Comparison of ENCODE assay signal across 22 cellular contexts in genomic region chr1:74245168-74245753, GRCh38. TPM values are rescaled to one million over a fixed set of nuclear protein-coding genes. Genes with fewer than 3 reads are reported as not detected.
DNase-seq lines count a peak whose midpoint lies in the region; ATAC-seq and TF ChIP-seq lines count a peak whose summit lies in the region.
"Had no signal": no experiment of that assay in that cellular context is flagged by ENCODE, and none has a peak within 500 bp of the region (broad histone marks: within the 10 kb centered on the region; RNA-seq: fewer than 3 reads in every experiment).

No MANE protein-coding gene starts in this region.

- peak; percentile 84 for ATAC-seq in left ventricle myocardium superior
- no peak for ATAC-seq in GM18907 (IDR thresholded peaks at IDR 0.05; ENCODE audit: unreplicated experiment)
- ATAC-seq: lower lobe of right lung; stimulated activated naive B cell treated with anti-CD40 and anti-IgM and Interleukin-4, amounts not matched to agents 10 μg/mL and 1 μg/mL and 100 μg/mL, for 72 hours had no signal

- H3K9me3 ChIP-seq in HUES48 (ENCODE audit: control insufficient read depth, insufficient read depth, low read length): peaks cover 8% of the 10 kb centered on the region
- no peaks in the 10 kb centered on the region for H3K9me3 ChIP-seq in neural progenitor cell (ENCODE audit: low read depth)
- no peaks in the 10 kb centered on the region for H3K9me3 ChIP-seq in SJCRH30 (replicated peaks)
- H3K9me3 ChIP-seq: breast epithelium, lower lobe of right lung, testis had no signal

- H3K4me1 Mint-ChIP-seq in neural progenitor cell: peaks cover 43% of the 10 kb centered on the region
- H3K4me1 Mint-ChIP-seq: activated CD4-positive, alpha-beta memory T cell treated with anti-CD3 and anti-CD28 coated beads, Interleukin-2, amount 10 ng/mL, durations not matched to agents 7 days and 5 days; CD4-positive, CD25-positive, alpha-beta regulatory T cell; stimulated activated naive B cell treated with anti-CD40 and anti-IgM and Interleukin-4, amounts not matched to agents 10 μg/mL and 1 μg/mL and 100 μg/mL, for 72 hours had no signal

- no peaks in the 10 kb centered on the region for H3K79me2 ChIP-seq in neural progenitor cell (ENCODE audit: low read depth)

- no peaks in the 10 kb centered on the region for H3K27me3 Mint-ChIP-seq in neural progenitor cell (ENCODE audit: insufficient read depth, low read depth)
- H3K27me3 Mint-ChIP-seq: activated CD4-positive, alpha-beta memory T cell treated with anti-CD3 and anti-CD28 coated beads, Interleukin-2, amount 10 ng/mL, durations not matched to agents 7 days and 5 days; CD4-positive, CD25-positive, alpha-beta regulatory T cell; stimulated activated naive B cell treated with anti-CD40 and anti-IgM and Interleukin-4, amounts not matched to agents 10 μg/mL and 1 μg/mL and 100 μg/mL, for 72 hours had no signal

- no peak overlapping the region for H2AFZ ChIP-seq in neural progenitor cell (replicated peaks)

- peak overlapping the region; percentile 2 for H3K4me3 Mint-ChIP-seq in neural progenitor cell
- H3K4me3 Mint-ChIP-seq: activated CD4-positive, alpha-beta memory T cell treated with anti-CD3 and anti-CD28 coated beads, Interleukin-2, amount 10 ng/mL, durations not matched to agents 7 days and 5 days; CD4-positive, CD25-positive, alpha-beta regulatory T cell; stimulated activated naive B cell treated with anti-CD40 and anti-IgM and Interleukin-4, amounts not matched to agents 10 μg/mL and 1 μg/mL and 100 μg/mL, for 72 hours had no signal

- peak overlapping the region; percentile 70 for H3K4me2 ChIP-seq in neural progenitor cell
- H3K4me2 ChIP-seq: smooth muscle cell had no signal

- no peak for TF ChIP-seq CTCF in neural progenitor cell (IDR thresholded peaks at IDR 0.05)

- H3K36me3 ChIP-seq in HUES48 (ENCODE audit: control insufficient read depth, insufficient read depth, low read length) (no peaks in the 10 kb centered on the region), neural progenitor cell (no peaks in the 10 kb centered on the region), SJCRH30 (no peaks in the 10 kb centered on the region)
- H3K36me3 ChIP-seq: breast epithelium, lower lobe of right lung had no signal

- H3K27ac Mint-ChIP-seq in neural progenitor cell: peak overlapping the region; percentile 92
- H3K27ac Mint-ChIP-seq: activated CD4-positive, alpha-beta memory T cell treated with anti-CD3 and anti-CD28 coated beads, Interleukin-2, amount 10 ng/mL, durations not matched to agents 7 days and 5 days; CD4-positive, CD25-positive, alpha-beta regulatory T cell; stimulated activated naive B cell treated with anti-CD40 and anti-IgM and Interleukin-4, amounts not matched to agents 10 μg/mL and 1 μg/mL and 100 μg/mL, for 72 hours had no signal

- peak overlapping the region; percentile 27; the same call in 1 of the 2 replicates for H3K4me3 ChIP-seq in HUES48 (ENCODE audit: low read depth, low read length)
- no peak overlapping the region for H3K4me3 ChIP-seq in neural progenitor cell
- no peak overlapping the region for H3K4me3 ChIP-seq in SJCRH30
- H3K4me3 ChIP-seq: breast epithelium, lower lobe of right lung, smooth muscle cell, testis had no signal

- H3K4me1 ChIP-seq in HUES48 (ENCODE audit: control insufficient read depth, insufficient read depth, low read length) (peaks cover 20% of the 10 kb centered on the region), neural progenitor cell (peaks cover 29% of the 10 kb centered on the region), SJCRH30 (no peaks in the 10 kb centered on the region)
- H3K4me1 ChIP-seq: breast epithelium, lower lobe of right lung, testis had no signal

- H3K27ac ChIP-seq in HUES48 (ENCODE audit: low read depth, low read length) (peak overlapping the region; percentile 71), neural progenitor cell (no peak overlapping the region), SJCRH30 (no peak overlapping the region)
- H3K27ac ChIP-seq: breast epithelium, lower lobe of right lung, testis had no signal

- intact Hi-C loops in left ventricle myocardium superior (cut with micrococcal nuclease): no loop called here

- DNase-seq in NCI-H69 (lab: John Stamatoyannopoulos, UW): peak; percentile 29
- no peak for DNase-seq in left ventricle myocardium superior
- peak; percentile 71 for DNase-seq in neural progenitor cell (ENCODE audit: low spot score)
- DNase-seq in SJCRH30: no peak
- no peak for DNase-seq in activated naive CD4-positive, alpha-beta T cell treated with anti-CD3 and anti-CD28 coated beads, Interleukin-2, amount 50 U/mL, for 16 hours
- DNase-seq: activated CD4-positive, alpha-beta memory T cell treated with anti-CD3 and anti-CD28 coated beads, Interleukin-2, amount 10 ng/mL, durations not matched to agents 7 days and 5 days; activated CD4-positive, CD25-positive, alpha-beta regulatory T cell; activated gamma-delta T cell treated with Interleukin-2 at 50 U/mL for 16 hours; CD4-positive, CD25-positive, alpha-beta regulatory T cell; cortex of kidney; DMS 273 treated with DMSO at 0.1 percent for 48 hours; glutamatergic neuron; islet precursor cell; lower lobe of right lung; nucleus accumbens; stimulated activated naive B cell treated with anti-CD40 and anti-IgM and Interleukin-4, amounts not matched to agents 10 μg/mL and 1 μg/mL and 100 μg/mL, for 72 hours; testis had no signal

- H3K27me3 ChIP-seq in HUES48 (ENCODE audit: control insufficient read depth, insufficient read depth, low read length): peaks cover 35% of the 10 kb centered on the region
- H3K27me3 ChIP-seq in neural progenitor cell: no peaks in the 10 kb centered on the region
- H3K27me3 ChIP-seq in SJCRH30: no peaks in the 10 kb centered on the region
- H3K27me3 ChIP-seq: breast epithelium, testis had no signal

- peaks cover 9% of the 10 kb centered on the region for H3F3A ChIP-seq in neural progenitor cell (ENCODE audit: low read depth)

- H3K9me3 Mint-ChIP-seq in neural progenitor cell: peaks cover 21% of the 10 kb centered on the region

- H3K36me3 Mint-ChIP-seq in neural progenitor cell: peaks cover 3% of the 10 kb centered on the region
- H3K36me3 Mint-ChIP-seq: CD4-positive, CD25-positive, alpha-beta regulatory T cell; stimulated activated naive B cell treated with anti-CD40 and anti-IgM and Interleukin-4, amounts not matched to agents 10 μg/mL and 1 μg/mL and 100 μg/mL, for 72 hours had no signal

- H3K9ac ChIP-seq in HUES48 (ENCODE audit: low read depth, low read length) (no peak overlapping the region), neural progenitor cell (no peak overlapping the region)

- H4K20me1 ChIP-seq in neural progenitor cell (ENCODE audit: low read depth): no peaks in the 10 kb centered on the region

RNA-seq across cellular contexts. Expression of gene TNNI3K, which starts 10.1 kb away (rescaled TPM):
- total RNA-seq in left ventricle myocardium superior: 93.4 TPM
- 1.9 and 3.4 TPM in 2 replicates for total RNA-seq in neural progenitor cell (ENCODE audit: low replicate concordance)
- total RNA-seq in SJCRH30 (2014; rRNA removed; shearing (Covaris generic)): not detected in 2 replicates
- total RNA-seq: CD4-positive, CD25-positive, alpha-beta regulatory T cell; LHCN-M2 had no signal

RNA-seq across cellular contexts. Expression of gene FPGT, which starts 47.2 kb away (rescaled TPM):
- 12.2 TPM for total RNA-seq in left ventricle myocardium superior
- 12.9 and 17.2 TPM in 2 replicates for total RNA-seq in neural progenitor cell (ENCODE audit: low replicate concordance)
- 11.1 and 12.9 TPM in 2 replicates for total RNA-seq in SJCRH30 (2014; rRNA removed; shearing (Covaris generic))

RNA-seq across cellular contexts. Expression of gene LRRIQ3, which starts 47.3 kb away (rescaled TPM):
- total RNA-seq in left ventricle myocardium superior: 0.35 TPM
- 1.2 and 3.3 TPM in 2 replicates for total RNA-seq in neural progenitor cell (ENCODE audit: low replicate concordance)
- total RNA-seq in SJCRH30 (2014; rRNA removed; shearing (Covaris generic)): 0.81 and 0.99 TPM in 2 replicates

Comparison
In these comparisons a context has a peak if more than half of its experiments do, and no peak if none do; other contexts are left out.
1. DNase-seq: peak in NCI-H69 (single experiment) and neural progenitor cell (single experiment); none in left ventricle myocardium superior (single experiment), SJCRH30 (0 of 2) and activated naive CD4-positive, alpha-beta T cell treated with anti-CD3 and anti-CD28 coated beads, Interleukin-2, amount 50 U/mL, for 16 hours (single experiment).
2. RNA of gene TNNI3K, which starts 10.1 kb away (total RNA-seq): 93.4 TPM in left ventricle myocardium superior (single experiment); 1.9 to 3.4 TPM in neural progenitor cell and not detected in SJCRH30; every median in the first group is over 10 times any median in the second.